18 cellular contexts compared by ENCODE assay signal in genomic region chr22:29633514-29634312, GRCh38. TPM values are rescaled to one million over a fixed set of nuclear protein-coding genes. Genes with fewer than 3 reads are reported as not detected.
DNase-seq lines count a peak whose midpoint lies in the region; ATAC-seq, FAIRE-seq and TF ChIP-seq lines count a peak whose summit lies in the region.
"Had no signal": no experiment of that assay in that cellular context is flagged by ENCODE, and none has a peak within 500 bp of the region (broad histone marks: within the 10 kb centered on the region; RNA-seq: fewer than 3 reads in every experiment).

No MANE protein-coding gene starts in this region.

- no peak overlapping the region for H3K4me2 ChIP-seq in DND-41 (ENCODE audit: insufficient read depth, low read length)

- POLR2A ChIA-PET in GM10248 (lab: Yijun Ruan, JAX): no interaction called here

- CTCF ChIA-PET in GM10248 (lab: Yijun Ruan, JAX): interaction anchor here (0.6 to 6.7 kb wide), 4 partner anchors 7 to 454 kb away, joined by 3 to 59 read pairs (median 8); no protein-coding TSS in a partner anchor

- H3K27me3 Mint-ChIP-seq in endodermal cell (ENCODE audit: insufficient read depth): no peaks in the 10 kb centered on the region
- H3K27me3 Mint-ChIP-seq in nephron progenitor cell (ENCODE audit: low read depth, poor library complexity): no peaks in the 10 kb centered on the region
- H3K27me3 Mint-ChIP-seq: activated CD8-positive, alpha-beta T cell treated with anti-CD3 and anti-CD28 coated beads for 36 hours; activated naive CD4-positive, alpha-beta T cell treated with anti-CD3 and anti-CD28 coated beads, Interleukin-2, amount 50 U/mL, for 24 hours had no signal

- H3K27ac Mint-ChIP-seq in endodermal cell (no peak overlapping the region), nephron progenitor cell (no peak overlapping the region)
- H3K27ac Mint-ChIP-seq: activated CD8-positive, alpha-beta T cell treated with anti-CD3 and anti-CD28 coated beads for 36 hours; activated naive CD4-positive, alpha-beta T cell treated with anti-CD3 and anti-CD28 coated beads, Interleukin-2, amount 50 U/mL, for 24 hours; type B pancreatic cell had no signal

- H3K4me3 Mint-ChIP-seq in endodermal cell (no peak overlapping the region), nephron progenitor cell (no peak overlapping the region)
- H3K4me3 Mint-ChIP-seq: activated CD8-positive, alpha-beta T cell treated with anti-CD3 and anti-CD28 coated beads for 36 hours; activated naive CD4-positive, alpha-beta T cell treated with anti-CD3 and anti-CD28 coated beads, Interleukin-2, amount 50 U/mL, for 24 hours; type B pancreatic cell had no signal

- peaks cover 51% of the 10 kb centered on the region for H3K79me2 ChIP-seq in ACC112 (ENCODE audit: control insufficient read depth, insufficient read depth, low read length, unreplicated experiment)
- H3K79me2 ChIP-seq in DND-41 (ENCODE audit: insufficient read depth, low read length): peaks cover 85% of the 10 kb centered on the region

- H3K4me3 ChIP-seq in ACC112 (ENCODE audit: low read depth, low read length) (no peak overlapping the region; the same call in 1 of the 2 replicates), DND-41 (ENCODE audit: low read depth in 1 of 2, low read length in 2 of 2) (no peak overlapping the region), cardiac fibroblast (replicated peaks in 1 of 2; ENCODE audit: low read depth in 2 of 2, low read length in 2 of 2) (no peak overlapping the region), endodermal cell (ENCODE audit: low read length) (no peak overlapping the region)
- H3K4me3 ChIP-seq: left ventricle myocardium inferior had no signal

- H3K36me3 Mint-ChIP-seq in endodermal cell (ENCODE audit: low read depth): peaks cover 9% of the 10 kb centered on the region
- H3K36me3 Mint-ChIP-seq in nephron progenitor cell (ENCODE audit: low read depth): peaks cover 8% of the 10 kb centered on the region

- H3K27ac ChIP-seq in ACC112 (ENCODE audit: low read depth, low read length) (peak overlapping the region; percentile 63), DND-41 (ENCODE audit: low read length) (peak overlapping the region; percentile 31; the same call in 1 of the 2 replicates), endodermal cell (ENCODE audit: low read depth, low read length) (no peak overlapping the region)
- H3K27ac ChIP-seq: left ventricle myocardium inferior, WERI-Rb-1 had no signal

- no peak for ATAC-seq in DND-41 (ENCODE audit: insufficient read depth, low read depth)
- ATAC-seq in HG02884 (IDR thresholded peaks at IDR 0.05; ENCODE audit: unreplicated experiment): no peak
- ATAC-seq: activated CD8-positive, alpha-beta T cell treated with anti-CD3 and anti-CD28 coated beads for 36 hours had no signal

- no peaks in the 10 kb centered on the region for H3K9me3 Mint-ChIP-seq in endodermal cell
- H3K9me3 Mint-ChIP-seq in nephron progenitor cell: no peaks in the 10 kb centered on the region
- H3K9me3 Mint-ChIP-seq: activated CD8-positive, alpha-beta T cell treated with anti-CD3 and anti-CD28 coated beads for 36 hours; activated naive CD4-positive, alpha-beta T cell treated with anti-CD3 and anti-CD28 coated beads, Interleukin-2, amount 50 U/mL, for 24 hours; type B pancreatic cell had no signal

- H3K4me1 Mint-ChIP-seq in endodermal cell: no peaks in the 10 kb centered on the region
- H3K4me1 Mint-ChIP-seq in nephron progenitor cell: peaks cover 14% of the 10 kb centered on the region

- H3K27me3 ChIP-seq in ACC112 (ENCODE audit: insufficient read depth, low read length): no peaks in the 10 kb centered on the region
- no peaks in the 10 kb centered on the region for H3K27me3 ChIP-seq in DND-41 (ENCODE audit: insufficient read depth, low read length, poor library complexity)
- no peaks in the 10 kb centered on the region for H3K27me3 ChIP-seq in endodermal cell (ENCODE audit: control insufficient read depth, insufficient read depth, low read length, poor library complexity, severe bottlenecking)

- H3K9ac ChIP-seq in DND-41 (ENCODE audit: low read depth, low read length) (no peak overlapping the region), endodermal cell (ENCODE audit: extremely low read depth, low read length, poor library complexity, severe bottlenecking) (no peak overlapping the region)

- H3K9me3 ChIP-seq in DND-41 (ENCODE audit: insufficient read depth, low read length, severe bottlenecking) (no peaks in the 10 kb centered on the region), endodermal cell (ENCODE audit: control insufficient read depth, low read length) (no peaks in the 10 kb centered on the region)
- H3K9me3 ChIP-seq: left ventricle myocardium inferior had no signal

- H2AFZ ChIP-seq in ACC112 (ENCODE audit: low read length, unreplicated experiment) (no peak overlapping the region), DND-41 (ENCODE audit: low read depth, low read length) (no peak overlapping the region)

- H3K4me1 ChIP-seq in ACC112 (ENCODE audit: control insufficient read depth, insufficient read depth, low read length, unreplicated experiment): peaks cover 28% of the 10 kb centered on the region
- peaks cover 21% of the 10 kb centered on the region for H3K4me1 ChIP-seq in DND-41 (ENCODE audit: insufficient read depth, low read length)
- H3K4me1 ChIP-seq in endodermal cell (ENCODE audit: control insufficient read depth, insufficient read depth, low read length): no peaks in the 10 kb centered on the region

- H3K36me3 ChIP-seq in ACC112 (ENCODE audit: insufficient read depth, low read length): no peaks in the 10 kb centered on the region
- H3K36me3 ChIP-seq in DND-41 (ENCODE audit: insufficient read depth, low read length): peaks cover 20% of the 10 kb centered on the region
- peaks cover 13% of the 10 kb centered on the region for H3K36me3 ChIP-seq in endodermal cell (ENCODE audit: control insufficient read depth, insufficient read depth, low read length)

- 91 to 92% methylated on average over 6 of the region's 6 CpGs for WGBS in endodermal cell (ENCODE audit: insufficient coverage in 1 of 2, insufficient read length in 1 of 2), 2 experiments

- DNase-seq in DND-41 (no peak), RCC 7860 (ENCODE audit: low spot score) (peak; percentile 75), cardiac fibroblast (ENCODE audit: low read depth in 2 of 2) (peak; percentile 26 to 81), GM10248 (ENCODE audit: extremely low spot score) (no peak), endodermal cell (no peak), nephron progenitor cell (no peak)
- DNase-seq: activated CD8-positive, alpha-beta T cell treated with anti-CD3 and anti-CD28 coated beads for 36 hours; left ventricle myocardium inferior; MV-4-11; NCI-H187; NCI-H748 treated with DMSO at 0.1 percent for 48 hours; stimulated activated CD4-positive, alpha-beta T cell treated with anti-CD3 and anti-CD28 coated beads, Interleukin-4, amount 100 ng/mL, for 4 hours; T-helper 2 cell; WERI-Rb-1 had no signal

- peak; percentile 80 for FAIRE-seq in RCC 7860 (lab: Jason Lieb, UNC)

- no peak for TF ChIP-seq CTCF in DND-41 (IDR thresholded peaks at IDR 0.05; ENCODE audit: borderline replicate concordance, extremely low read depth, low read length, poor library complexity, severe bottlenecking)
- TF ChIP-seq CTCF in cardiac fibroblast (IDR thresholded peaks at IDR 0.05; ENCODE audit: low read depth, low read length): no peak
- TF ChIP-seq CTCF in GM10248 (IDR thresholded peaks at IDR 0.05; ENCODE audit: control extremely low read depth, extremely low read depth, low read depth, missing control alignments): no peak
- TF ChIP-seq CTCF in endodermal cell (conservative IDR thresholded peaks at IDR 0.05): no peak
- TF ChIP-seq CTCF in nephron progenitor cell (IDR thresholded peaks at IDR 0.05): no peak

- H4K20me1 ChIP-seq in DND-41 (ENCODE audit: insufficient read depth, low read length): peaks cover 36% of the 10 kb centered on the region; the same call in 1 of the 2 replicates

RNA-seq across cellular contexts. Expression of gene NF2, which starts 30.3 kb away (rescaled TPM):
- 10 to 100 TPM; 45.7 to 51.4 TPM for total RNA-seq in endodermal cell
- polyA plus RNA-seq in endodermal cell (2013, experiment 1 of 2): 14.2 TPM
- polyA plus RNA-seq in endodermal cell (2013, experiment 2 of 2): 17.9 TPM

RNA-seq across cellular contexts. Expression of gene NIPSNAP1, which starts 52.8 kb away (rescaled TPM):
- total RNA-seq in endodermal cell: 100 to 1,000 TPM; 155 to 229 TPM
- polyA plus RNA-seq in endodermal cell (2013, experiment 1 of 2): 202 TPM
- polyA plus RNA-seq in endodermal cell (2013, experiment 2 of 2): 188 TPM

Comparison
In these comparisons a context has a peak if more than half of its experiments do, and no peak if none do; other contexts are left out.
1. DNase-seq: peak in RCC 7860 (single experiment) and cardiac fibroblast (2 of 2); none in DND-41 (single experiment), GM10248 (single experiment), endodermal cell (single experiment) and nephron progenitor cell (single experiment).